ENCODE assay signal across 21 cellular contexts in the genomic region with DNA sequence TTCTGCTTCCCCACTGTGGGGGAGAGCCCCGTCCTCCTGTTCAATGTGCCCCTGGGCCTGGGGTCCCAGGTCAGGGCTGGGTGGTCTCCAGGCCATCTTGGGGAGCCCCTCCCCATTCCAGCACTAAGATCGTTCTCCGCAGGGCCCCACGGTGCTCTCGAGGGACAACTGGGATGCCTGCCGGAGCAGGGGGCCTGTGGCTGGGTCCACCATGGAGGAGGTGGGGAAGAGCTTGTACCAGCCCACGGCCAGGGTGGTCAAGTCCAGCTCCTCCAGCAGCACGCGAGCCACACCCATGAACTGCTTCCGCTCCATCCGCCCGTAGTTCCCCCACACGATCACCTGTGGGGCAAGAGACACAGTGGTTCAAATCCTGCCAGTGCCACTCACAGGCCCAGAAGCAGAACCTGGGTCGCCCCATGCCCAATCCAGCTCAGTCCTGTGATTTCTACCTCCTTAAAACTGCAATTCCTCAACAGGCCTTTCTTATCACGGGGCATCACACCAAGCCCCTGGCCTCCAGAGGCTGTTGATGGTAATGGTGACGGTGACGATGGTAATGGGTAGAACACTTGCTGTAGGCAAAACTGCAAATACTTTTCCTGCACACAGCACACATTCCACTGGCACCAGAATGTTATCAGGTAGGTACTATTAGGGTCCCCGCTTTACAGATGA. TPM values are rescaled to one million over a fixed set of nuclear protein-coding genes. Genes with fewer than 3 reads are reported as not detected.
DNase-seq lines count a peak whose midpoint lies in the region; ATAC-seq and TF ChIP-seq lines count a peak whose summit lies in the region.
"Had no signal": no experiment of that assay in that cellular context is flagged by ENCODE, and none has a peak within 500 bp of the region (broad histone marks: within the 10 kb centered on the region; RNA-seq: fewer than 3 reads in every experiment).

No MANE protein-coding gene starts in this region.

- no peak overlapping the region for H3K18ac ChIP-seq in H9 (ENCODE audit: insufficient read length, low read depth, low read length)
- no peak overlapping the region for H3K18ac ChIP-seq in neuronal stem cell (ENCODE audit: low read length)

- H2BK12ac ChIP-seq in H9 (ENCODE audit: insufficient read length, low read depth, low read length): no peak overlapping the region
- H2BK12ac ChIP-seq in neuronal stem cell (ENCODE audit: low read length): no peak overlapping the region

- H3K4me1 Mint-ChIP-seq in H9: peaks cover 10 to 30% of the 10 kb centered on the region in 2 experiments
- no peaks in the 10 kb centered on the region for H3K4me1 Mint-ChIP-seq in activated T-cell treated with anti-CD3 and anti-CD28 coated beads, Interleukin-2, amount 50 U/mL, for 72 hours (ENCODE audit: low read depth)
- H3K4me1 Mint-ChIP-seq: CD4-positive, alpha-beta memory T cell had no signal

- no peak overlapping the region for H3K4ac ChIP-seq in H9 (ENCODE audit: low read depth, low read length)
- no peak overlapping the region for H3K4ac ChIP-seq in neuronal stem cell (ENCODE audit: low read length)

- H2BK20ac ChIP-seq in H9 (ENCODE audit: low read depth, low read length, poor library complexity, severe bottlenecking): no peak overlapping the region

- H2AK5ac ChIP-seq in H9 (ENCODE audit: insufficient read length, low read length) (no peak overlapping the region), neuronal stem cell (ENCODE audit: low read depth, low read length) (no peak overlapping the region)

- H3T11ph ChIP-seq in H9 (ENCODE audit: low read length): no peak overlapping the region

- H3K14ac ChIP-seq in H9 (ENCODE audit: insufficient read depth, low read length): no peak overlapping the region
- H3K14ac ChIP-seq in neuronal stem cell (ENCODE audit: low read length): peak overlapping the region; percentile 12

- no peak overlapping the region for H3K9ac ChIP-seq in H9 (ENCODE audit: extremely low read depth, insufficient read length, low read length)
- H3K9ac ChIP-seq in neuronal stem cell (ENCODE audit: low read depth, low read length, poor library complexity): no peak overlapping the region
- H3K9ac ChIP-seq: BLaER1 had no signal

- H3K9me3 ChIP-seq in H9 (ENCODE audit: control insufficient read depth, low read depth, low read length) (no peaks in the 10 kb centered on the region), neuronal stem cell (replicated peaks in 1 of 2; ENCODE audit: control insufficient read depth in 2 of 2, insufficient read depth in 1 of 2, low read depth in 1 of 2, low read length in 2 of 2) (no peaks in the 10 kb centered on the region)
- H3K9me3 ChIP-seq: A549, BLaER1, HAP-1 had no signal

- TF ChIP-seq CTCF in GM12872 (IDR thresholded peaks at IDR 0.05; ENCODE audit: insufficient read depth, low read depth, low read length) (0 out of 3 replicates have a peak, but pooled peaks have one; percentile 1), H9 (conservative IDR thresholded peaks at IDR 0.05) (0 out of 3 replicates have a peak, but pooled peaks have one; percentile 8), brain microvascular endothelial cell (IDR thresholded peaks at IDR 0.05; ENCODE audit: low read depth, low read length, missing control alignments) (no peak)

- no peak overlapping the region for H2BK15ac ChIP-seq in H9 (ENCODE audit: low read depth, low read length)
- no peak overlapping the region for H2BK15ac ChIP-seq in neuronal stem cell (ENCODE audit: low read length)

- H3K79me1 ChIP-seq in H9 (ENCODE audit: insufficient read depth, low read depth, low read length, poor library complexity, severe bottlenecking): no peaks in the 10 kb centered on the region
- no peaks in the 10 kb centered on the region for H3K79me1 ChIP-seq in neuronal stem cell (ENCODE audit: low read depth, low read length)

- H2AFZ ChIP-seq in H9 (ENCODE audit: low read length) (no peak overlapping the region), neuronal stem cell (ENCODE audit: low read length) (no peak overlapping the region)
- H2AFZ ChIP-seq: GM23338 had no signal

- DNase-seq in H9 (no peak), RPMI8226 (peak; percentile 21), neuronal stem cell (ENCODE audit: low spot score) (no peak), brain microvascular endothelial cell (no peak), AML-193 (lab: John Stamatoyannopoulos, UW) (no peak)
- no peak for DNase-seq in activated T-cell treated with anti-CD3 and anti-CD28 coated beads, Interleukin-2, amount 50 U/mL, for 72 hours
- DNase-seq: CD4-positive, alpha-beta memory T cell; DMS53; DND-41; EL; IMR-90 had no signal

- no peak for ATAC-seq in GM18907 (IDR thresholded peaks at IDR 0.05; ENCODE audit: unreplicated experiment)
- no peak for ATAC-seq in activated T-cell treated with anti-CD3 and anti-CD28 coated beads, Interleukin-2, amount 50 U/mL, for 72 hours (replicated peaks in 1 of 2)
- ATAC-seq: GM23338, K562 had no signal

- H3K36me3 ChIP-seq in neuronal stem cell (replicated peaks in 1 of 2; ENCODE audit: control insufficient read depth in 2 of 2, insufficient read depth in 2 of 2, low read length in 2 of 2): no peaks in the 10 kb centered on the region
- H3K36me3 ChIP-seq in brain microvascular endothelial cell (replicated peaks): no peaks in the 10 kb centered on the region
- H3K36me3 ChIP-seq: BLaER1, HAP-1 had no signal

- WGBS in H9 (ENCODE audit: extremely low coverage, insufficient read length, low lambda C conversion rate): no CpG with 5 or more reads among the region's 18 CpGs
- WGBS in neuronal stem cell (ENCODE audit: extremely low coverage in 2 of 2, insufficient read length in 2 of 2, insufficient replicate concordance in 1 of 2), 2 donors: no CpG with 5 or more reads among the region's 18 CpGs

- no peaks in the 10 kb centered on the region for H3K79me2 ChIP-seq in H9 (ENCODE audit: insufficient read depth, low read length)

- no peak overlapping the region for H4K5ac ChIP-seq in H9 (ENCODE audit: insufficient read length, low read depth, low read length)

- no peaks in the 10 kb centered on the region for H3K9me3 Mint-ChIP-seq in H9
- no peaks in the 10 kb centered on the region for H3K9me3 Mint-ChIP-seq in activated T-cell treated with anti-CD3 and anti-CD28 coated beads, Interleukin-2, amount 50 U/mL, for 72 hours
- H3K9me3 Mint-ChIP-seq: CD14-positive monocyte, GM23338 had no signal

- peaks cover 1% of the 10 kb centered on the region; the same call in 1 of the 2 replicates for H3K27me3 Mint-ChIP-seq in H9 (ENCODE audit: low read depth)
- no peaks in the 10 kb centered on the region for H3K27me3 Mint-ChIP-seq in activated T-cell treated with anti-CD3 and anti-CD28 coated beads, Interleukin-2, amount 50 U/mL, for 72 hours (ENCODE audit: low read depth)

- H3K4me1 ChIP-seq in H9 (ENCODE audit: insufficient read depth, low read length) (no peaks in the 10 kb centered on the region), neuronal stem cell (ENCODE audit: control insufficient read depth in 2 of 2, insufficient read depth in 1 of 2, low read depth in 1 of 2, low read length in 2 of 2) (peaks cover 0 to 2% of the 10 kb centered on the region in 2 donors)
- H3K4me1 ChIP-seq: A549, HAP-1 had no signal

- H3K4me3 ChIP-seq in neuronal stem cell (ENCODE audit: low read length in 2 of 2): no peak overlapping the region
- no peak overlapping the region for H3K4me3 ChIP-seq in brain microvascular endothelial cell (ENCODE audit: low read depth, low read length)
- H3K4me3 ChIP-seq: A549, BLaER1, GM23338, HAP-1, K562 had no signal

- no peak overlapping the region for H3K4me2 ChIP-seq in H9 (ENCODE audit: insufficient read depth, insufficient read length, low read length)
- H3K4me2 ChIP-seq in neuronal stem cell (ENCODE audit: insufficient read depth, low read length, poor library complexity, severe bottlenecking): no peak overlapping the region
- H3K4me2 ChIP-seq: A549, BLaER1, GM23338 had no signal

- no peaks in the 10 kb centered on the region for H4K20me1 ChIP-seq in H9 (ENCODE audit: control insufficient read depth, insufficient read depth, insufficient read length)
- H4K20me1 ChIP-seq: BLaER1 had no signal

- H2BK120ac ChIP-seq in H9 (ENCODE audit: low read depth, low read length, poor library complexity, severe bottlenecking): no peak overlapping the region
- no peak overlapping the region for H2BK120ac ChIP-seq in neuronal stem cell (ENCODE audit: low read depth, low read length)

- H4K8ac ChIP-seq in H9 (replicated peaks; ENCODE audit: insufficient read length, low read depth, low read length) (no peak overlapping the region), neuronal stem cell (ENCODE audit: low read depth, low read length) (no peak overlapping the region)

- H3K23me2 ChIP-seq in H9 (ENCODE audit: insufficient read length, low read depth, low read length, poor library complexity, severe bottlenecking): peaks cover 3% of the 10 kb centered on the region

- H4K91ac ChIP-seq in H9 (ENCODE audit: insufficient read length, low read depth, low read length) (no peak overlapping the region), neuronal stem cell (ENCODE audit: low read depth, low read length, poor library complexity) (no peak overlapping the region)

- no peak overlapping the region for H3K4me3 Mint-ChIP-seq in H9
- H3K4me3 Mint-ChIP-seq in activated T-cell treated with anti-CD3 and anti-CD28 coated beads, Interleukin-2, amount 50 U/mL, for 72 hours: no peak overlapping the region
- H3K4me3 Mint-ChIP-seq: CD14-positive monocyte, GM23338 had no signal

- in situ Hi-C loops in brain microvascular endothelial cell (cut with HindIII; ENCODE audit: low pct_ligation_motif_present, low sequenced_read_pairs): no loop called here

- H3K27ac Mint-ChIP-seq in H9: no peak overlapping the region
- H3K27ac Mint-ChIP-seq in activated T-cell treated with anti-CD3 and anti-CD28 coated beads, Interleukin-2, amount 50 U/mL, for 72 hours: no peak overlapping the region
- H3K27ac Mint-ChIP-seq: CD14-positive monocyte; CD4-positive, alpha-beta memory T cell; GM23338 had no signal

- H3K56ac ChIP-seq in H9 (ENCODE audit: insufficient read length, low read depth, low read length): no peak overlapping the region

- H3K23ac ChIP-seq in H9 (ENCODE audit: insufficient read length, low read depth, low read length) (no peak overlapping the region), neuronal stem cell (ENCODE audit: low read depth, low read length, poor library complexity) (no peak overlapping the region)

- H3K27me3 ChIP-seq in H9 (ENCODE audit: insufficient read depth, low read length) (no peaks in the 10 kb centered on the region), neuronal stem cell (ENCODE audit: control insufficient read depth in 3 of 3, insufficient read depth in 3 of 3, low read depth in 1 of 3, low read length in 3 of 3) (peaks cover 0 to 3% (median 0%) of the 10 kb centered on the region in 3 experiments), brain microvascular endothelial cell (replicated peaks) (peaks cover 18% of the 10 kb centered on the region)
- H3K27me3 ChIP-seq: BLaER1 had no signal

- H3K27ac ChIP-seq in H9 (ENCODE audit: insufficient read length, low read depth, low read length) (no peak overlapping the region), neuronal stem cell (replicated peaks; ENCODE audit: low read length) (no peak overlapping the region), brain microvascular endothelial cell (no peak overlapping the region)
- H3K27ac ChIP-seq: A549, BLaER1, HL-60 had no signal

- peaks cover 0 to 24% (median 2%) of the 10 kb centered on the region in 3 experiments; a peak in 4 of 7 replicates for H3K36me3 Mint-ChIP-seq in H9 (ENCODE audit: insufficient read depth in 1 of 3, low read depth in 3 of 3)
- H3K36me3 Mint-ChIP-seq in activated T-cell treated with anti-CD3 and anti-CD28 coated beads, Interleukin-2, amount 50 U/mL, for 72 hours (ENCODE audit: insufficient read depth in 2 of 2): no peaks in the 10 kb centered on the region
- H3K36me3 Mint-ChIP-seq: CD14-positive monocyte; CD4-positive, alpha-beta memory T cell had no signal

- no peak overlapping the region for H2BK5ac ChIP-seq in H9 (ENCODE audit: insufficient read length, low read length)
- H2BK5ac ChIP-seq in neuronal stem cell (ENCODE audit: low read length): no peak overlapping the region

RNA-seq across cellular contexts. Expression of a gene that starts 10.5 kb away (rescaled TPM):
- 0.33 and 0.39 TPM in 2 replicates for total RNA-seq in H9 (2021)
- polyA plus RNA-seq in neuronal stem cell (2013, experiment 1 of 2): 0.08 TPM
- polyA plus RNA-seq in neuronal stem cell (2013, experiment 2 of 2): 0.04 TPM
- under 1 TPM; 0.48 to 0.63 TPM for total RNA-seq in activated T-cell treated with anti-CD3 and anti-CD28 coated beads, Interleukin-2, amount 50 U/mL, for 72 hours
- total RNA-seq: CD4-positive, alpha-beta memory T cell; HT1080; IMR-90 had no signal
- polyA plus RNA-seq: CD14-positive monocyte; CD4-positive, alpha-beta memory T cell; IMR-90 had no signal

RNA-seq across cellular contexts. Expression of a gene that starts 41.0 kb away (rescaled TPM):
- not detected in 2 replicates for total RNA-seq in H9 (2021)
- not detected for polyA plus RNA-seq in neuronal stem cell (2013, experiment 1 of 2)
- polyA plus RNA-seq in neuronal stem cell (2013, experiment 2 of 2): not detected
- not detected for total RNA-seq in activated T-cell treated with anti-CD3 and anti-CD28 coated beads, Interleukin-2, amount 50 U/mL, for 72 hours
- total RNA-seq: CD4-positive, alpha-beta memory T cell; GM23338; HT1080; IMR-90; K562 had no signal
- polyA plus RNA-seq: CD14-positive monocyte; CD4-positive, alpha-beta memory T cell; GM23338; IMR-90; K562 had no signal

RNA-seq across cellular contexts. Expression of a gene that starts 54.2 kb away (rescaled TPM):
- 15.5 and 16.3 TPM in 2 replicates for total RNA-seq in H9 (2021)
- polyA plus RNA-seq in neuronal stem cell (2013, experiment 1 of 2): 2.9 TPM
- polyA plus RNA-seq in neuronal stem cell (2013, experiment 2 of 2): 3.0 TPM
- total RNA-seq in activated T-cell treated with anti-CD3 and anti-CD28 coated beads, Interleukin-2, amount 50 U/mL, for 72 hours: under 1 TPM; 0.05 to 0.07 TPM
- total RNA-seq: CD4-positive, alpha-beta memory T cell; HT1080; IMR-90; K562 had no signal
- polyA plus RNA-seq: CD14-positive monocyte; CD4-positive, alpha-beta memory T cell; IMR-90 had no signal

Comparison
In these comparisons a context has a peak if more than half of its experiments do, and no peak if none do; other contexts are left out.
1. RNA of a gene that starts 54.2 kb away (total RNA-seq): 15.5 to 16.3 TPM in H9; 0.05 to 0.07 TPM in activated T-cell treated with anti-CD3 and anti-CD28 coated beads, Interleukin-2, amount 50 U/mL, for 72 hours; every median in the first group is over 10 times any median in the second.